Comparison of ENCODE assay signal across 8 cellular contexts in genomic region chr19:50383852-50384684, GRCh38. TPM values are rescaled to one million over a fixed set of nuclear protein-coding genes. Genes with fewer than 3 reads are reported as not detected.
DNase-seq lines count a peak whose midpoint lies in the region; ATAC-seq and TF ChIP-seq lines count a peak whose summit lies in the region.

Gene POLD1 (plus strand): TSS chr19:50384347. CDS start chr19:50398852, 14,505 bp downstream.

- H3K9me3 Mint-ChIP-seq in activated CD4-positive, alpha-beta T cell treated with anti-CD3 and anti-CD28 coated beads, Interleukin-2, amount 10 ng/mL, durations not matched to agents 24 days and 14 days: no peaks in the 10 kb centered on the region

- no peaks in the 10 kb centered on the region for H3K27me3 ChIP-seq in BE2C

- peak within 1 kb of the TSS; percentile 93 for H3K4me3 Mint-ChIP-seq in activated CD4-positive, alpha-beta T cell treated with anti-CD3 and anti-CD28 coated beads, Interleukin-2, amount 10 ng/mL, durations not matched to agents 24 days and 14 days

- H3K4me3 ChIP-seq in BE2C (ENCODE audit: low read depth, low read length) (peak within 1 kb of the TSS; percentile 92), coronary artery (peak within 1 kb of the TSS; percentile 79)

- TF ChIP-seq CTCF in BE2C (IDR thresholded peaks at IDR 0.05; ENCODE audit: low read depth, low read length): no peak
- no peak for TF ChIP-seq CTCF in coronary artery (IDR thresholded peaks at IDR 0.05)

- H3K9me3 ChIP-seq in BE2C: no peaks in the 10 kb centered on the region

- ATAC-seq in GM19324 (IDR thresholded peaks at IDR 0.05; ENCODE audit: low FRiP score, unreplicated experiment) (peak; percentile 90), HG03469 (IDR thresholded peaks at IDR 0.05; ENCODE audit: unreplicated experiment) (peak; percentile 68), left colon (peak; percentile 92)

- intact Hi-C loops in activated CD4-positive, alpha-beta T cell treated with anti-CD3 and anti-CD28 coated beads, Interleukin-2, amount 10 ng/mL, durations not matched to agents 24 days and 14 days (cut with micrococcal nuclease): loop anchor here (1.0 kb wide), 5 partner anchors 8 to 127 kb away; partner anchors contain the start of genes JOSD2, KCNC3 and NR1H2
- intact Hi-C loops in left colon (cut with DNase I, micrococcal nuclease): no loop called here

- H3K4me1 Mint-ChIP-seq in activated CD4-positive, alpha-beta T cell treated with anti-CD3 and anti-CD28 coated beads, Interleukin-2, amount 10 ng/mL, durations not matched to agents 24 days and 14 days: peaks cover 27% of the 10 kb centered on the region

- peak within 1 kb of the TSS; percentile 81 to 96 for H3K27ac ChIP-seq in coronary artery

- H3K36me3 ChIP-seq in BE2C: peaks cover 36% of the 10 kb centered on the region

- peaks cover 44% of the 10 kb centered on the region for H3K36me3 Mint-ChIP-seq in activated CD4-positive, alpha-beta T cell treated with anti-CD3 and anti-CD28 coated beads, Interleukin-2, amount 10 ng/mL, durations not matched to agents 24 days and 14 days (ENCODE audit: low read depth)

- peak within 1 kb of the TSS; percentile 90 for H3K27ac Mint-ChIP-seq in activated CD4-positive, alpha-beta T cell treated with anti-CD3 and anti-CD28 coated beads, Interleukin-2, amount 10 ng/mL, durations not matched to agents 24 days and 14 days

- no peaks in the 10 kb centered on the region for H3K27me3 Mint-ChIP-seq in activated CD4-positive, alpha-beta T cell treated with anti-CD3 and anti-CD28 coated beads, Interleukin-2, amount 10 ng/mL, durations not matched to agents 24 days and 14 days

- peak; percentile 99 for DNase-seq in BE2C
- DNase-seq in NCI-H526 treated with DMSO at 0.1 percent for 48 hours (lab: John Stamatoyannopoulos, UW): peak; percentile 97
- peak; percentile 100 for DNase-seq in activated CD4-positive, alpha-beta T cell treated with anti-CD3 and anti-CD28 coated beads, Interleukin-2, amount 10 ng/mL, durations not matched to agents 24 days and 14 days
- peak; percentile 97 for DNase-seq in coronary artery (ENCODE audit: low spot score)
- peak; percentile 97 to 99 for DNase-seq in left colon
- DNase-seq in stimulated activated CD4-positive, alpha-beta T cell treated with anti-CD3 and anti-CD28 coated beads, Interleukin-1b, Interleukin-23, amount 100 ng/mL, for 48 hours: peak; percentile 99

- no peaks in the 10 kb centered on the region for H3K4me1 ChIP-seq in BE2C

RNA-seq across cellular contexts. Expression of gene POLD1, which starts in this region (rescaled TPM):
- polyA plus RNA-seq in BE2C (2012; ENCODE audit: insufficient read depth, insufficient read length, low read depth): 20.8 TPM
- 188 and 204 TPM in 2 replicates for total RNA-seq in activated CD4-positive, alpha-beta T cell treated with anti-CD3 and anti-CD28 coated beads, Interleukin-2, amount 10 ng/mL, durations not matched to agents 24 days and 14 days
- total RNA-seq in left colon: 10 to 100 TPM; 26.0 to 28.2 TPM

Comparison
In these comparisons a context has a peak if more than half of its experiments do, and no peak if none do; other contexts are left out.
1. Peak in every context shown above with its lines: DNase-seq, ATAC-seq, H3K4me3 ChIP-seq and H3K27ac ChIP-seq.